ENCODE assay signal across 17 cellular contexts in genomic region chr1:201430790-201431189, GRCh38. TPM values are rescaled to one million over a fixed set of nuclear protein-coding genes. Genes with fewer than 3 reads are reported as not detected.
"Had no signal": no experiment of that assay in that cellular context is flagged by ENCODE, and none has a peak within 500 bp of the region (broad histone marks: within the 10 kb centered on the region; RNA-seq: fewer than 3 reads in every experiment).

No MANE protein-coding gene starts in this region.

- H3K4me3 Mint-ChIP-seq: activated naive CD8-positive, alpha-beta T cell; naive B cell; stimulated activated naive CD8-positive, alpha-beta T cell treated with anti-CD3 and anti-CD28 coated beads, Interleukin-15, amount 100 ng/mL, for 72 hours; T-helper 2 cell treated with Interferon-gamma antibody and Interleukin-4, amounts not matched to agents 5 μg/mL and 100 μg/mL, for 36 hours had no signal

- H3K4me3 ChIP-seq: dorsolateral prefrontal cortex, skin epidermis, testis had no signal

- H3K27ac ChIP-seq: dorsolateral prefrontal cortex, skin epidermis, testis had no signal

- ATAC-seq: activated CD4-positive, CD25-positive, alpha-beta regulatory T cell treated with anti-CD3 and anti-CD28 coated beads, Interleukin-2, amount 50 U/mL, for 24 hours; esophagus mucosa; stimulated activated naive CD8-positive, alpha-beta T cell treated with anti-CD3 and anti-CD28 coated beads, Interleukin-15, amount 100 ng/mL, for 72 hours had no signal

- H3K27ac Mint-ChIP-seq: progenitor cell of endocrine pancreas; stimulated activated naive CD8-positive, alpha-beta T cell treated with anti-CD3 and anti-CD28 coated beads, Interleukin-15, amount 100 ng/mL, for 72 hours; T-helper 2 cell treated with Interferon-gamma antibody and Interleukin-4, amounts not matched to agents 5 μg/mL and 100 μg/mL, for 36 hours had no signal

- H3K9me3 ChIP-seq: testis had no signal

- H3K9me3 Mint-ChIP-seq: stimulated activated naive CD8-positive, alpha-beta T cell treated with anti-CD3 and anti-CD28 coated beads, Interleukin-15, amount 100 ng/mL, for 72 hours; T-helper 2 cell treated with Interferon-gamma antibody and Interleukin-4, amounts not matched to agents 5 μg/mL and 100 μg/mL, for 36 hours had no signal

- DNase-seq: activated effector memory CD4-positive, alpha-beta T cell treated with anti-CD3 and anti-CD28 coated beads, Interleukin-2, amount 50 U/mL, for 16 hours; activated T-cell treated with anti-CD3 and anti-CD28 coated beads, Interleukin-2, amount 50 U/mL, for 1 hour; amygdala; islet precursor cell; naive B cell; stimulated activated CD4-positive, alpha-beta T cell treated with anti-CD3 and anti-CD28 coated beads, Interleukin-4, amount 100 ng/mL, for 4 hours; stimulated activated naive CD8-positive, alpha-beta T cell treated with anti-CD3 and anti-CD28 coated beads, Interleukin-15, amount 100 ng/mL, for 72 hours; SW 1271; testis had no signal

- H3K27me3 ChIP-seq: dorsolateral prefrontal cortex, testis had no signal

- H3K36me3 Mint-ChIP-seq: activated naive CD8-positive, alpha-beta T cell; naive B cell had no signal

- H3K4me1 ChIP-seq: testis had no signal

RNA-seq across cellular contexts. Expression of gene TNNI1, which starts 9.3 kb away (rescaled TPM):
- total RNA-seq: esophagus mucosa, progenitor cell of endocrine pancreas had no signal
- polyA plus RNA-seq: urinary bladder had no signal
